14 cellular contexts compared by ENCODE assay signal in the genomic region with DNA sequence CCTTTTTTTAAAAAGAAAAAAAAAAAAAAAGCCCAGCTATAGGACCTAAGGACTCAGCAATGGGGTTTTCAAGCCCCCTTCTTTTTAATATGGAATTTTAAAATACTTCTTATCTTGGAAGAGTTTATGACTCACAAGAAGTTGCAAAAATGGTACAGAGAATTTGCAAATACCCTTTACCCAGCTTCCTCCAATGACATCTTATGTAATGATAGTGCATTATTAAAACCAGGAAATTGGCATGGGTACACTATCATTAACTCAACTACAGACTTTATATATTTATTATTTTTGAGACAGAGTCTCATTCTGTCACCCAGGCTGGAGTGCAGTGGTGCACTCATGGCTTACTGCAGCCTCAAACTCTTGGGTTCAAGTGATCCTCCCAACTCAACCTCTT. TPM values are rescaled to one million over a fixed set of nuclear protein-coding genes. Genes with fewer than 3 reads are reported as not detected.
DNase-seq lines count a peak whose midpoint lies in the region; ATAC-seq and TF ChIP-seq lines count a peak whose summit lies in the region.
"Had no signal": no experiment of that assay in that cellular context is flagged by ENCODE, and none has a peak within 500 bp of the region (broad histone marks: within the 10 kb centered on the region; RNA-seq: fewer than 3 reads in every experiment).

No MANE protein-coding gene starts in this region.

- intact Hi-C loops in gastrocnemius medialis (cut with DNase I; ENCODE audit: low total_unique reads), result no loop called here

- H3K4me3 ChIP-seq in NB4 (ENCODE audit: low read depth, low read length) (no peak overlapping the region), gastrocnemius medialis (no peak overlapping the region)
- H3K4me3 ChIP-seq: BLaER1 had no signal

- H3K4me1 ChIP-seq in gastrocnemius medialis, result peaks cover 33 to 48% of the 10 kb centered on the region in 2 donors
- H3K4me1 ChIP-seq: BLaER1 had no signal

- DNase-seq in SKM-1 treated with dmso at 0.1 percent for 144 hours (lab: John Stamatoyannopoulos, UW; ENCODE audit: unreplicated experiment) (peak; percentile 13), SKM-1 (lab: John Stamatoyannopoulos, UW; ENCODE audit: unreplicated experiment) (no peak), NB4 (ENCODE audit: low read depth) (peak; percentile 22), epithelial cell of prostate (ENCODE audit: low read depth, low spot score) (no peak), gastrocnemius medialis (no peak), DMS153 (lab: John Stamatoyannopoulos, UW) (no peak), NCI-H1092 treated with DMSO at 0.1 percent for 48 hours (lab: John Stamatoyannopoulos, UW) (no peak)
- DNase-seq: 8988T; CD4-positive, CD25-positive, alpha-beta regulatory T cell; HCEC 1CT had no signal

- H3K9me3 ChIP-seq in gastrocnemius medialis, result no peaks in the 10 kb centered on the region

- H3K36me3 ChIP-seq in gastrocnemius medialis, result peaks cover 0 to 26% of the 10 kb centered on the region in 2 donors

- in situ Hi-C loops in gastrocnemius medialis (cut with MboI; ENCODE audit: low sequenced_read_pairs in 4 of 4), result no loop called here

- TF ChIP-seq CTCF in NB4 (IDR thresholded peaks at IDR 0.05; ENCODE audit: low read depth, low read length) (no peak), gastrocnemius medialis (IDR thresholded peaks at IDR 0.05 in 4 of 5, conservative IDR thresholded peaks at IDR 0.05 in 1 of 5) (no peak)

- no peaks in the 10 kb centered on the region for H3K27me3 ChIP-seq in gastrocnemius medialis
- H3K27me3 ChIP-seq: BLaER1 had no signal

- ATAC-seq in gastrocnemius medialis (no peak), HG02852 (IDR thresholded peaks at IDR 0.05; ENCODE audit: unreplicated experiment) (no peak)

- peak overlapping the region; percentile 33 for H3K27ac ChIP-seq in epithelial cell of prostate
- peak overlapping the region; percentile 100 for H3K27ac ChIP-seq in gastrocnemius medialis
- H3K27ac ChIP-seq: BLaER1 had no signal

- TF ChIP-seq POLR2A in NB4 (IDR thresholded peaks at IDR 0.05; ENCODE audit: extremely low read depth, insufficient read length), result no peak
- no peak for TF ChIP-seq POLR2A in gastrocnemius medialis (IDR thresholded peaks at IDR 0.05)

RNA-seq across cellular contexts. Expression of gene TMEM38A, which starts 16.1 kb away (rescaled TPM):
- total RNA-seq in gastrocnemius medialis, result 100 to 1,000 TPM; 101 to 256 (median 182) TPM

RNA-seq across cellular contexts. Expression of gene SMIM7, which starts 17.1 kb away (rescaled TPM):
- total RNA-seq in gastrocnemius medialis, result 10 to 100 TPM; 36.4 to 60.5 (median 49.8) TPM

RNA-seq across cellular contexts. Expression of gene NWD1, which starts 42.6 kb away (rescaled TPM):
- under 1 TPM in 3 of 4 donors, not detected in 1; 0.03 to 0.24 (median 0.10) TPM for total RNA-seq in gastrocnemius medialis
- total RNA-seq: CD4-positive, CD25-positive, alpha-beta regulatory T cell; Daoy; HT1080 had no signal

RNA-seq across cellular contexts. Expression of gene MED26, which starts 49.1 kb away (rescaled TPM):
- 10 to 100 TPM in 2 of 4 donors, 1 to 10 TPM in 2; 5.7 to 15.7 (median 9.4) TPM for total RNA-seq in gastrocnemius medialis

Comparison
In these comparisons a context has a peak if more than half of its experiments do, and no peak if none do; other contexts are left out.
1. DNase-seq: peak in SKM-1 treated with dmso at 0.1 percent for 144 hours (single experiment) and NB4 (single experiment); none in SKM-1 (single experiment), epithelial cell of prostate (single experiment), gastrocnemius medialis (0 of 2), DMS153 (single experiment) and NCI-H1092 treated with DMSO at 0.1 percent for 48 hours (single experiment).